Comparison of ENCODE assay signal across 9 cellular contexts in the genomic region with DNA sequence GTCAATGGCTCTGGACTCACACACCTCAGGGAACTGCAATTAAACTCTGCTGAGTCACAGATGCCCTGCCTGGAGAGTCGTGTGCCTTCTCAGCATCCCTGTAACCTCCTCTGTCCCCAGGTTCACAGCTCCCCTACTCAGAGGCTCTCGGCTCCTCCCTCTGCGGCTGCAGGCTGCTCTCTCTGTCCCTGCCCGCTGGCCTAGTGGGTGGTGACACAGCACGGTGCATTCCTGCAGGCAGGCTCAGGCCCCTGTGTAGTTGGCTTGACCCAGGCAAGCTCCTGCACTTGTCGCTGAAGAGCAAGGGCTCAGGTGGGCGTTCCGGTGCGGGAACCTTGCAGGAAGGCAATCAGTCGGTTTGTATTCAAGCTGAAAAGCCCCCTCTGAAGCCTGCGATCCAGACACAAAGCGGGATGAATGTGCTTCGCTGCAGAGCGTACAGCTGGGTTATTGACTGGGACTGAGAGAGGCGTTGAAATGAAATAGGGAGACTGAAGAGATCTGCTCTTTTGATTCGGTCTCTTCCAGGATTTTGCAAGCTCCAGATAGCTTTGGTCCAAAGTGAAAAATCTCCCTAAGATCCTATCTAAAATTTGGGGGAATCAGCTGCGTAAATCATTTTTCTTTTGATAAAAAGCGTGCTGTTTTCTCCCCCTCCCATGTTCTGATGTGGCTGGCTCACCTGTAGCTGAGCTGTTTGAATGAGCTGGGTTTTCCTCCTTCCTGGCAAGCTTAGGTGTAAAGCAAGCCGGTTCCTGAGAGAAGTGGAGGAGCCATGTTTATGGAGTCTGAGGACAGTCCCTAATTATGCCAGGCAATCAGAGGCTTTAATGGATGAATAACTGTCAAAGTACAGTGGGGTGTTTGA.
DNase-seq lines count a peak whose midpoint lies in the region; ATAC-seq and TF ChIP-seq lines count a peak whose summit lies in the region.
"Had no signal": no experiment of that assay in that cellular context is flagged by ENCODE, and none has a peak within 500 bp of the region (broad histone marks: within the 10 kb centered on the region; RNA-seq: fewer than 3 reads in every experiment).

No MANE protein-coding gene starts in this region.

- DNase-seq in D341Med (ENCODE audit: low spot score) (peak; percentile 47), WERI-Rb-1 (peak; percentile 20), T-cell (no peak)
- DNase-seq in activated CD8-positive, alpha-beta T cell treated with anti-CD3 and anti-CD28 coated beads for 36 hours = no peak
- DNase-seq in activated naive CD4-positive, alpha-beta T cell treated with anti-CD3 and anti-CD28 coated beads, Interleukin-2, amount 50 U/mL, for 16 hours = no peak

- no peak overlapping the region for H3K9ac ChIP-seq in liver (ENCODE audit: low read depth in 1 of 2, low read length in 2 of 2)

- CTCF ChIA-PET in T-cell (lab: Charles Lee) = interaction anchor here in 1 of 2 donors (0.6 kb wide), 1 partner anchor 38 kb away, joined by 3 read pairs; no protein-coding TSS in a partner anchor
- CTCF ChIA-PET in activated CD8-positive, alpha-beta T cell treated with anti-CD3 and anti-CD28 coated beads for 36 hours (lab: Charles Lee) = no interaction called here

- POLR2A ChIA-PET in T-cell (lab: Charles Lee) = no interaction called here
- POLR2A ChIA-PET in activated CD8-positive, alpha-beta T cell treated with anti-CD3 and anti-CD28 coated beads for 36 hours (lab: Charles Lee) = no interaction called here

- H3K4me3 Mint-ChIP-seq in T-cell = no peak overlapping the region
- H3K4me3 Mint-ChIP-seq in activated CD8-positive, alpha-beta T cell treated with anti-CD3 and anti-CD28 coated beads for 36 hours = no peak overlapping the region
- H3K4me3 Mint-ChIP-seq: stimulated activated naive CD8-positive, alpha-beta T cell treated with anti-CD3 and anti-CD28 coated beads, Interleukin-15, Interleukin-2, amounts not matched to agents 100 ng/mL and 50 ng/mL, for 24 hours had no signal

- H3K27ac Mint-ChIP-seq in T-cell = no peak overlapping the region
- H3K27ac Mint-ChIP-seq in activated CD8-positive, alpha-beta T cell treated with anti-CD3 and anti-CD28 coated beads for 36 hours = no peak overlapping the region
- H3K27ac Mint-ChIP-seq: stimulated activated naive CD8-positive, alpha-beta T cell treated with anti-CD3 and anti-CD28 coated beads, Interleukin-15, Interleukin-2, amounts not matched to agents 100 ng/mL and 50 ng/mL, for 24 hours had no signal

- H3K9me3 ChIP-seq in WERI-Rb-1 (ENCODE audit: severe bottlenecking) (no peaks in the 10 kb centered on the region), liver (ENCODE audit: control insufficient read depth in 4 of 4, low read length in 3 of 4) (no peaks in the 10 kb centered on the region)

- H3K36me3 ChIP-seq in WERI-Rb-1 (no peaks in the 10 kb centered on the region), liver (ENCODE audit: control insufficient read depth in 4 of 4, insufficient read depth in 3 of 4, low read depth in 1 of 4, low read length in 3 of 4) (no peaks in the 10 kb centered on the region)

- no peaks in the 10 kb centered on the region for H3K36me3 Mint-ChIP-seq in T-cell
- H3K36me3 Mint-ChIP-seq in activated CD8-positive, alpha-beta T cell treated with anti-CD3 and anti-CD28 coated beads for 36 hours (ENCODE audit: low read depth) = no peaks in the 10 kb centered on the region

- intact Hi-C loops in activated CD8-positive, alpha-beta T cell treated with anti-CD3 and anti-CD28 coated beads for 36 hours (cut with micrococcal nuclease) = no loop called here

- H3K27ac ChIP-seq in WERI-Rb-1 = no peak overlapping the region
- H3K27ac ChIP-seq in liver (ENCODE audit: low read depth in 1 of 2, low read length in 2 of 2) = no peak overlapping the region

- H3K27me3 ChIP-seq in WERI-Rb-1 (ENCODE audit: insufficient read depth, low read depth, severe bottlenecking) (no peaks in the 10 kb centered on the region), liver (ENCODE audit: control insufficient read depth in 4 of 4, insufficient read depth in 4 of 4, low read length in 3 of 4) (no peaks in the 10 kb centered on the region)

- peak; percentile 50 for ATAC-seq in HG03060 (IDR thresholded peaks at IDR 0.05; ENCODE audit: low read depth, unreplicated experiment)
- no peak for ATAC-seq in HG03045 (IDR thresholded peaks at IDR 0.05; ENCODE audit: unreplicated experiment)
- ATAC-seq in T-cell (replicated peaks in 1 of 4) = no peak
- ATAC-seq in activated CD8-positive, alpha-beta T cell treated with anti-CD3 and anti-CD28 coated beads for 36 hours = no peak

- no peaks in the 10 kb centered on the region for H3K9me3 Mint-ChIP-seq in T-cell
- no peaks in the 10 kb centered on the region for H3K9me3 Mint-ChIP-seq in activated CD8-positive, alpha-beta T cell treated with anti-CD3 and anti-CD28 coated beads for 36 hours
- H3K9me3 Mint-ChIP-seq: stimulated activated naive CD8-positive, alpha-beta T cell treated with anti-CD3 and anti-CD28 coated beads, Interleukin-15, Interleukin-2, amounts not matched to agents 100 ng/mL and 50 ng/mL, for 24 hours had no signal

- TF ChIP-seq CTCF in WERI-Rb-1 (IDR thresholded peaks at IDR 0.05; ENCODE audit: low read depth, low read length) = no peak
- no peak for TF ChIP-seq CTCF in liver (IDR thresholded peaks at IDR 0.05; ENCODE audit: low read depth, low read length, missing input control)
- TF ChIP-seq CTCF in activated CD8-positive, alpha-beta T cell treated with anti-CD3 and anti-CD28 coated beads for 36 hours (IDR thresholded peaks at IDR 0.05) = no peak

- H3K4me3 ChIP-seq in WERI-Rb-1 (ENCODE audit: low read depth, low read length) (no peak overlapping the region), liver (ENCODE audit: low read depth in 1 of 3, low read length in 3 of 3) (peak overlapping the region; percentile 9 to 45 (median 12))

- WGBS in liver = 34% methylated on average over 19 of the region's 19 CpGs

- H3K4me1 Mint-ChIP-seq in T-cell = no peaks in the 10 kb centered on the region
- no peaks in the 10 kb centered on the region for H3K4me1 Mint-ChIP-seq in activated CD8-positive, alpha-beta T cell treated with anti-CD3 and anti-CD28 coated beads for 36 hours (ENCODE audit: low read depth)

- peaks cover 0 to 9% (median 0%) of the 10 kb centered on the region in 4 donors for H3K4me1 ChIP-seq in liver (ENCODE audit: control insufficient read depth in 4 of 4, insufficient read depth in 4 of 4, low read length in 3 of 4)

- peak; percentile 59 to 76 for TF ChIP-seq RAD21 in liver (IDR thresholded peaks at IDR 0.05)

- peaks cover 10 to 11% of the 10 kb centered on the region in 2 donors for H3K27me3 Mint-ChIP-seq in T-cell
- peaks cover 6% of the 10 kb centered on the region for H3K27me3 Mint-ChIP-seq in activated CD8-positive, alpha-beta T cell treated with anti-CD3 and anti-CD28 coated beads for 36 hours

TF ChIP-seq in liver, 16 proteins besides CTCF, POLR2A, EP300 and RAD21:
- TF ChIP-seq, protein P1, sequence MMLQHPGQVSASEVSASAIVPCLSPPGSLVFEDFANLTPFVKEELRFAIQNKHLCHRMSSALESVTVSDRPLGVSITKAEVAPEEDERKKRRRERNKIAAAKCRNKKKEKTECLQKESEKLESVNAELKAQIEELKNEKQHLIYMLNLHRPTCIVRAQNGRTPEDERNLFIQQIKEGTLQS (IDR thresholded peaks at IDR 0.05) = no peak
- TF ChIP-seq EGR1 (IDR thresholded peaks at IDR 0.05; ENCODE audit: low read depth in 2 of 2) (no peak), SP1 (IDR thresholded peaks at IDR 0.05) (no peak), RXRA (IDR thresholded peaks at IDR 0.05) (peak; percentile 55), GABPA (IDR thresholded peaks at IDR 0.05 in 1 of 2, conservative IDR thresholded peaks at IDR 0.05 in 1 of 2) (no peak), HNF4A (conservative IDR thresholded peaks at IDR 0.05) (peak; percentile 22 to 27), NR2F2 (IDR thresholded peaks at IDR 0.05) (no peak), HNF4G (IDR thresholded peaks at IDR 0.05) (no peak), YY1 (IDR thresholded peaks at IDR 0.05) (no peak)

Comparison
In these comparisons a context has a peak if more than half of its experiments do, and no peak if none do; other contexts are left out.
1. DNase-seq: peak in D341Med (single experiment) and WERI-Rb-1 (single experiment); none in T-cell (0 of 34), activated CD8-positive, alpha-beta T cell treated with anti-CD3 and anti-CD28 coated beads for 36 hours (single experiment) and activated naive CD4-positive, alpha-beta T cell treated with anti-CD3 and anti-CD28 coated beads, Interleukin-2, amount 50 U/mL, for 16 hours (single experiment).